Comparison of ENCODE assay signal across 8 cellular contexts in the genomic region with DNA sequence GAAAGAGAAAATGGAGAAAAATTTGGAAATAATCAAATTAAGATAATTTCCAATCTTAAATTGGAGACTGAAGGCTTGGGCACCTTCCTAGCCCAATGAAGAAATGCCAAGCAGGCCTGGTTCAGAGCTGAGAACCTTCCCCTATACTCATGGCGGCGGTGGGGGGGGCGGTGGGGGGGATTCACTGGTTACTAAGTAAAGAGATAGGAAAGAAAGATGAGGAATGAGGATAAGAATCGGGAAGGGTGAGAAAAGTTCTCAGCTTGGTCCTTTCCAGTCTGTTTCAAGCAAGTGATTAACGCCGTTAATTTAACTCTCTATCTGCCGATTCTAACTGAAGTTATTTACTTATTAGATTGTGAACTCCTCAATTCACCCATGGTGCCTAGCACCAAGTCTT.
"Had no signal": no experiment of that assay in that cellular context is flagged by ENCODE, and none has a peak within 500 bp of the region (broad histone marks: within the 10 kb centered on the region; RNA-seq: fewer than 3 reads in every experiment).

No MANE protein-coding gene starts in this region.

- H3K27ac Mint-ChIP-seq: GM23338, IgD-negative memory B cell had no signal

- FAIRE-seq: H1, HepG2 had no signal

- H3K4me2 ChIP-seq: GM23338 had no signal

- H3K27ac ChIP-seq: HL-60 had no signal

- H3K27me3 Mint-ChIP-seq: IgD-negative memory B cell had no signal

- H3K4me3 Mint-ChIP-seq: GM23338, H9 had no signal

- ATAC-seq: GM23338, HepG2 had no signal

- H3K9me3 Mint-ChIP-seq: GM23338, H9, IgD-negative memory B cell had no signal

- H3K4me3 ChIP-seq: GM23338 had no signal

- DNase-seq: H9, HCEC 1CT, KG1 had no signal
